8 cellular contexts compared by ENCODE assay signal in the genomic region with DNA sequence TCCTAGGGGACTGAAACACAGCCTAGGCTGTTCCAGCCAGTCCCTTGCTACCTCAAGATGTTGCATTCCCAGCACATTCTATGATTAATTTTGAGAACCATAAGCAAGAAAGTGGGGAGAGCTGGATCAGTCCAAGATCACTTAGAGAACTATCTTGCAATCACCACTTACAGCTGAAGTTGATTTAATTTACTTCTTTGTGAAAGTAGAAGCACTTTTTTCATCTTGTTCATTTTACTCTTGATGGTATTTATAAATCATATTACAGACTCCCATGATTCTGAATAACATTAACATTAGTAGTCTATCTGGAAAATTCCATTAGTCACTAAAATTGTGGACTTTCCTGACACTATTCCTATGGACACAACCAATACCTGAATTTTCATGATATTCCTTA.
"Had no signal": no experiment of that assay in that cellular context is flagged by ENCODE, and none has a peak within 500 bp of the region (broad histone marks: within the 10 kb centered on the region; RNA-seq: fewer than 3 reads in every experiment).

No MANE protein-coding gene starts in this region.

- DNase-seq: GDM1, GF-D8 had no signal

- ATAC-seq: GM12878 had no signal

- H3K4me3 ChIP-seq: GM12878 had no signal

- FAIRE-seq: G401.6, GM12878, GM12891, GM12892, GM18507, GM19239 had no signal
